Comparison of ENCODE assay signal across 8 cellular contexts in the genomic region with DNA sequence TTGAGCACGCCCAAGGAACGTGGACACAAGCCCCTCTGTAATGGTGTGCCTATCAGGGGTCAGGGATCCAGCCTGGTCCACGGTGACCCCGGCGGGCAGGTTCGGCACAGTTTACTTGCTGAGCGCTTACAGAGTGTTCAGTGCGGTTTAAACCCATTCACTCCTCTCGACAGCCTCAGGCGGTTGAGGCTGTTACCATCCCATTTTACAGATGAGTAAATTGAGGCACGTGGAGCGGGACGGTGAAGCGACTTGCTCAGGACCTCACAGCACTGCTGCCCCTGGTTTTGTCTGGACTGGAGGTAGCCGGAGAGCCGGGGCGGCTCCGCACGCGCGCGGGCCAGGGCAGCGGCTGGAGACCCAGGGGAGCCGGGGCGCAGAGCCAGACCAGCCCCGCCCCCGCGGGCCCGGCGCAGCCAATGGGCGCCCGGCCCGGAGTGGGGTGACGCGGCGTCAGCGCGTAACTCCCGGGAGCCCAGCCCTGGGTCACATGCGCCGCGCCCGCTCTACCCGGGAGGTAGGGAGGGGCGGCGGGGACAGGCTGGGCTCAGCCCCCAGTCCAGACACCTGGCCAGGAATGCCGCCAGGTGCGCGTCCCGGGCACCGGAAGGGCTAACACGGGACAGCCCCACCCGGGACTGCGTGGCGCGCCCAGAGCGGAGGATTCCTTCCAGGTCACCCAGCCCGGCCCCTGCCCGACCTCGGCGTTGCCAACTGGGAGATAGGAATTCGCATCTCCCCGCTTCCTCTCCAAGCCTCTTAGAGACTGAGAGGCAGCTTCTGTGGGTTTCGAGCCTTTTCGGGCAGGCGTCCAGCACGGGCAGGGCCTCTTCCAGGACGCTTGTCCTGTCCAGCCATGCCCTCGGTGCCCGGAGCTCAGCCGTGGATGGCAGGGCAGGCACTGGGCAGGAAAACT. TPM values are rescaled to one million over a fixed set of nuclear protein-coding genes. Genes with fewer than 3 reads are reported as not detected.
A peak's percentile ranks its signal among the peaks of the same experiment; 100 is the strongest.
DNase-seq lines count a peak whose midpoint lies in the region; ATAC-seq and TF ChIP-seq lines count a peak whose summit lies in the region.

No MANE protein-coding gene starts in this region.

- H3K9ac ChIP-seq in NT2/D1 (ENCODE audit: insufficient read length, low read depth), result peak overlapping the region; percentile 93

- peak; percentile 58 to 75 for DNase-seq in HL-60 (ENCODE audit: low read depth in 1 of 2, low spot score in 1 of 2)
- DNase-seq in NT2/D1 (ENCODE audit: low read depth, low spot score), result no peak
- DNase-seq in activated T-cell treated with anti-CD3 and anti-CD28 coated beads for 48 hours (ENCODE audit: low read depth), result peak; percentile 86
- DNase-seq in epithelial cell of esophagus (ENCODE audit: low read depth), result peak; percentile 91
- peak; percentile 44 to 63 for DNase-seq in stimulated activated CD8-positive, alpha-beta memory T cell treated with anti-CD3 and anti-CD28 coated beads, Interleukin-4, amount 100 ng/mL, for 1 hour (ENCODE audit: low read depth in 2 of 2, low spot score in 1 of 2)

- peak; percentile 62 for ATAC-seq in GM19397 (IDR thresholded peaks at IDR 0.05; ENCODE audit: unreplicated experiment)

- H3K27me3 ChIP-seq in HL-60 (ENCODE audit: insufficient read depth, poor library complexity, severe bottlenecking), result no peaks in the 10 kb centered on the region
- no peaks in the 10 kb centered on the region for H3K27me3 ChIP-seq in NT2/D1 (ENCODE audit: insufficient read depth, insufficient read length)
- H3K27me3 ChIP-seq in mononuclear cell (ENCODE audit: insufficient read depth, low read length), result no peaks in the 10 kb centered on the region

- peaks cover 4% of the 10 kb centered on the region for H3K36me3 ChIP-seq in NT2/D1 (ENCODE audit: insufficient read depth, insufficient read length, low read length)

- peak overlapping the region; percentile 99 for H3K27ac ChIP-seq in C4-2B
- H3K27ac ChIP-seq in HL-60 (replicated peaks), result peak overlapping the region; percentile 88

- H3K9me3 ChIP-seq in NT2/D1 (ENCODE audit: insufficient read depth, low read length), result no peaks in the 10 kb centered on the region
- H3K9me3 ChIP-seq in mononuclear cell (ENCODE audit: low read depth, low read length), result no peaks in the 10 kb centered on the region

- TF ChIP-seq CTCF in C4-2B (conservative IDR thresholded peaks at IDR 0.05) (no peak), HL-60 (IDR thresholded peaks at IDR 0.05; ENCODE audit: insufficient read depth, low read length) (no peak), epithelial cell of esophagus (IDR thresholded peaks at IDR 0.05; ENCODE audit: insufficient read depth, low read depth, low read length, missing control alignments) (no peak)

- peak overlapping the region; percentile 45 for H3K4me3 ChIP-seq in HL-60 (replicated peaks; ENCODE audit: insufficient read depth, low read length)
- H3K4me3 ChIP-seq in NT2/D1 (ENCODE audit: insufficient read length, low read depth), result peak overlapping the region; percentile 71
- peak overlapping the region; percentile 30 for H3K4me3 ChIP-seq in epithelial cell of esophagus (ENCODE audit: low read length)
- H3K4me3 ChIP-seq in mononuclear cell (ENCODE audit: low read length), result peak overlapping the region; percentile 50

- H3K4me1 ChIP-seq in NT2/D1 (ENCODE audit: insufficient read depth, insufficient read length) (peaks cover 13% of the 10 kb centered on the region), mononuclear cell (ENCODE audit: insufficient read depth, low read length) (peaks cover 56% of the 10 kb centered on the region)

RNA-seq across cellular contexts. Expression of a gene that starts 3.3 kb away (rescaled TPM):
- total RNA-seq in mononuclear cell, result 61.9 TPM
